In genomic region chr2:240329778-240330177, GRCh38 we compare ENCODE assay signal across 15 cellular contexts.
A peak's percentile ranks its signal among the peaks of the same experiment; 100 is the strongest.
DNase-seq lines count a peak whose midpoint lies in the region; ATAC-seq and TF ChIP-seq lines count a peak whose summit lies in the region.
"Had no signal": no experiment of that assay in that cellular context is flagged by ENCODE, and none has a peak within 500 bp of the region (broad histone marks: within the 10 kb centered on the region; RNA-seq: fewer than 3 reads in every experiment).

No MANE protein-coding gene starts in this region.

- peak; percentile 7 for DNase-seq in DMS79 treated with DMSO at 0.1 percent for 48 hours (lab: John Stamatoyannopoulos, UW)
- DNase-seq in DMS79 (lab: John Stamatoyannopoulos, UW): no peak
- peak; percentile 69 for DNase-seq in cardiac septum (ENCODE audit: low spot score)
- no peak for DNase-seq in heart right ventricle
- DNase-seq in posterior vena cava (ENCODE audit: low spot score): peak; percentile 48
- no peak for DNase-seq in effector memory CD4-positive, alpha-beta T cell
- no peak for DNase-seq in MM.1S
- DNase-seq: AML-193; Caco-2; CD8-positive, alpha-beta memory T cell; GM23248; IMR-90 had no signal

- H3K36me3 ChIP-seq in heart right ventricle (no peaks in the 10 kb centered on the region), MM.1S (replicated peaks; ENCODE audit: insufficient read depth, low read length) (no peaks in the 10 kb centered on the region)
- H3K36me3 ChIP-seq in effector memory CD4-positive, alpha-beta T cell (ENCODE audit: control insufficient read depth, insufficient read depth, low read length): no peaks in the 10 kb centered on the region
- H3K36me3 ChIP-seq: BLaER1 had no signal

- no peak for ATAC-seq in heart right ventricle
- ATAC-seq: GM12878 had no signal

- intact Hi-C loops in cardiac septum (cut with DNase I): no loop called here
- intact Hi-C loops in heart right ventricle (cut with DNase I): no loop called here
- intact Hi-C loops in posterior vena cava (cut with DNase I): no loop called here

- no peak overlapping the region for H3K9ac ChIP-seq in MM.1S (ENCODE audit: low read length)
- H3K9ac ChIP-seq: BLaER1, GM23248 had no signal

- H3F3A ChIP-seq in MM.1S (ENCODE audit: insufficient read depth, low read length): no peaks in the 10 kb centered on the region

- TF ChIP-seq CTCF in heart right ventricle (IDR thresholded peaks at IDR 0.05) (no peak), MM.1S (IDR thresholded peaks at IDR 0.05; ENCODE audit: low read length) (no peak)

- H4K20me1 ChIP-seq in MM.1S (ENCODE audit: insufficient read depth, low read length): no peaks in the 10 kb centered on the region
- H4K20me1 ChIP-seq: BLaER1 had no signal

- WGBS in heart right ventricle, 2 donors: 90 to 96% methylated on average over 6 of the region's 6 CpGs

- H3K27me3 ChIP-seq in heart right ventricle: peaks cover 0 to 7% (median 0%) of the 10 kb centered on the region in 7 donors
- H3K27me3 ChIP-seq in effector memory CD4-positive, alpha-beta T cell (replicated peaks; ENCODE audit: control insufficient read depth, insufficient read depth, low read length, poor library complexity, severe bottlenecking): no peaks in the 10 kb centered on the region
- H3K27me3 ChIP-seq in MM.1S (replicated peaks; ENCODE audit: insufficient read depth, low read length): peaks cover 74% of the 10 kb centered on the region
- H3K27me3 ChIP-seq: BLaER1 had no signal

- H3K4me1 ChIP-seq in heart right ventricle (peaks cover 0 to 10% (median 5%) of the 10 kb centered on the region in 9 donors), MM.1S (ENCODE audit: low read length) (no peaks in the 10 kb centered on the region)
- no peaks in the 10 kb centered on the region for H3K4me1 ChIP-seq in effector memory CD4-positive, alpha-beta T cell (ENCODE audit: control insufficient read depth, insufficient read depth, low read length, poor library complexity, severe bottlenecking)
- H3K4me1 ChIP-seq: BLaER1, Caco-2 had no signal

- no peak overlapping the region for H3K4me2 ChIP-seq in MM.1S (ENCODE audit: low read depth, low read length)
- H3K4me2 ChIP-seq: BLaER1 had no signal

- peaks cover 0 to 16% (median 0%) of the 10 kb centered on the region in 11 donors for H3K9me3 ChIP-seq in heart right ventricle
- H3K9me3 ChIP-seq in effector memory CD4-positive, alpha-beta T cell (ENCODE audit: control insufficient read depth, low read length): peaks cover 5% of the 10 kb centered on the region
- H3K9me3 ChIP-seq in MM.1S (replicated peaks; ENCODE audit: insufficient read depth, low read length): no peaks in the 10 kb centered on the region
- H3K9me3 ChIP-seq: Caco-2 had no signal

- H3K27ac ChIP-seq in heart right ventricle (no peak overlapping the region), MM.1S (ENCODE audit: low read length) (no peak overlapping the region)
- H3K27ac ChIP-seq in effector memory CD4-positive, alpha-beta T cell (ENCODE audit: insufficient read depth, low read length, poor library complexity, severe bottlenecking): no peak overlapping the region
- H3K27ac ChIP-seq: 22Rv1, BLaER1, GM23248 had no signal

- no peak overlapping the region for H3K4me3 ChIP-seq in heart right ventricle
- no peak overlapping the region for H3K4me3 ChIP-seq in effector memory CD4-positive, alpha-beta T cell (ENCODE audit: insufficient read depth, low read depth, low read length, poor library complexity, severe bottlenecking)
- no peak overlapping the region for H3K4me3 ChIP-seq in MM.1S (ENCODE audit: low read length)
- H3K4me3 ChIP-seq: BLaER1, GM12878, GM23248 had no signal

- no peaks in the 10 kb centered on the region for H3K79me2 ChIP-seq in MM.1S (ENCODE audit: low read length)

- no peaks in the 10 kb centered on the region for H3K9me2 ChIP-seq in MM.1S (replicated peaks; ENCODE audit: insufficient read depth, low read length)

- H2AFZ ChIP-seq in MM.1S (ENCODE audit: low read length): no peak overlapping the region
- H2AFZ ChIP-seq: GM23248 had no signal

Comparison
In these comparisons a context has a peak if more than half of its experiments do, and no peak if none do; other contexts are left out.
1. DNase-seq: peak in DMS79 treated with DMSO at 0.1 percent for 48 hours (single experiment), cardiac septum (single experiment) and posterior vena cava (single experiment); none in DMS79 (single experiment), heart right ventricle (0 of 2), effector memory CD4-positive, alpha-beta T cell (0 of 3) and MM.1S (single experiment).